In the genomic region with DNA sequence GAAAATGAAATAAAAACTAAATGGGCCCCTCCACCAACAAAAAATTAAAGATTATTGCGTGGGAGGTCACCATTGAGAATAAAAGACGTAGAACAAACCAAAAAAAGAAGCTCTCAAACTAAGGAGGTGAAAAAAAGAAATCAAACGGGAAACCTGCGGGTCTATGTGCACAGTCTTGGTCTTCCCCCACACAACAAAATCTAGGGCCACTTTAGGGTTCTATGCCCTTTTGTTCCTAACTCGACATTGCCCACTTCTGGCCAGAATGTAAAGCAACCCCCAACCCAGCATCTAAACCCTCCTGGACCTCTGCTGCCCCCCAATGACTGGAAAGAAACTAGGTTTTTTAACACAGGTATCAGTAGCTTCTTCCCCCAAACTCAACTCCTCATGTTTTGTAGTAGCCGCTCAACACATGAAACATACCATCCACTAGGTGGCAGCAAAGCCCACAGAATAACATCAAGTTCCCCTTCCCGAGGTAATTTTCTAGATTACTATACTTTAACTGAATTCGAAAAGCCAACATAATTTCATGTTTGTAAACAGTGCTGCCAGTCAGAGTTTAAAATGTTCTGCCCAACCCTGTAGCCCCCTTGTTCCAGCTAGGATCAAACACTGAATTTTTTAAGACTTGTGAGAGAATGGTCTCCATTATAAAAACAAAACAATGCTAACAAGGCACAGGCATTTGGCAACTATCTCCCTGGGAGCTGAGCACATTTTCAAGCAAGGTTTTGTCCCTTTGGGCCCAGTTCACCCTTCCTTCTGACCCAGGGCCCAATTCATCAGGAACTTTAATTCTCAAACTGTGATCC, we compare ENCODE assay signal across 8 cellular contexts. TPM values are rescaled to one million over a fixed set of nuclear protein-coding genes. Genes with fewer than 3 reads are reported as not detected.
A peak's percentile ranks its signal among the peaks of the same experiment; 100 is the strongest.
DNase-seq lines count a peak whose midpoint lies in the region; ATAC-seq, FAIRE-seq and TF ChIP-seq lines count a peak whose summit lies in the region.

No MANE protein-coding gene starts in this region.

- FAIRE-seq in bronchial epithelial cell (lab: Jason Lieb, UNC) (no peak), kidney (lab: Jason Lieb, UNC) (peak; percentile 95)

- H3K36me3 ChIP-seq in BLaER1 = peaks cover 49% of the 10 kb centered on the region
- H3K36me3 ChIP-seq in bronchial epithelial cell (ENCODE audit: control insufficient read depth, insufficient read depth, low read length) = peaks cover 10% of the 10 kb centered on the region
- H3K36me3 ChIP-seq in kidney (ENCODE audit: control insufficient read depth in 1 of 2, insufficient read depth in 2 of 2, low read length in 2 of 2) = peaks cover 9 to 22% of the 10 kb centered on the region in 2 donors

- H3K4me1 ChIP-seq in BLaER1 (peaks cover 56% of the 10 kb centered on the region), kidney (ENCODE audit: control insufficient read depth in 1 of 2, insufficient read depth in 1 of 2, low read depth in 1 of 2, low read length in 2 of 2) (peaks cover 9 to 12% of the 10 kb centered on the region in 2 donors)

- no peaks in the 10 kb centered on the region for H3K9me3 ChIP-seq in BLaER1
- no peaks in the 10 kb centered on the region for H3K9me3 ChIP-seq in kidney (ENCODE audit: control insufficient read depth in 1 of 2, low read length in 2 of 2)

- H3K9ac ChIP-seq in BLaER1 (peak overlapping the region; percentile 66), kidney (ENCODE audit: low read length in 2 of 2) (peak overlapping the region; percentile 2 to 39)

- peak; percentile 87 for DNase-seq in NCI-H2227 treated with DMSO at 0.1 percent for 48 hours (lab: John Stamatoyannopoulos, UW)
- DNase-seq in bronchial epithelial cell (ENCODE audit: low read depth) = peak; percentile 74
- no peak for DNase-seq in kidney
- DNase-seq in stimulated activated CD4-positive, alpha-beta T cell treated with anti-CD3 and anti-CD28 coated beads, Interleukin-2, amount 100 ng/mL, for 24 hours = peak; percentile 67 to 82

- peak overlapping the region; percentile 58 for H3K4me3 ChIP-seq in BLaER1
- H3K4me3 ChIP-seq in bronchial epithelial cell (ENCODE audit: low read depth, low read length) = no peak overlapping the region
- no peak overlapping the region for H3K4me3 ChIP-seq in kidney (ENCODE audit: low read length in 2 of 2)

- TF ChIP-seq CTCF in VCaP (conservative IDR thresholded peaks at IDR 0.05) (peak; percentile 78), bronchial epithelial cell (IDR thresholded peaks at IDR 0.05; ENCODE audit: insufficient read depth, low read length, severe bottlenecking) (peak; percentile 54), kidney (IDR thresholded peaks at IDR 0.05; ENCODE audit: borderline replicate concordance, extremely low read depth, insufficient read depth) (peak; percentile 87)

- H3K27me3 ChIP-seq in BLaER1 (no peaks in the 10 kb centered on the region), bronchial epithelial cell (ENCODE audit: control insufficient read depth, insufficient read depth, low read length) (no peaks in the 10 kb centered on the region)

- H3K4me2 ChIP-seq in BLaER1 = peak overlapping the region; percentile 90

- intact Hi-C loops in kidney (cut with DNase I) = loop anchor here (10.0 kb wide), 1 partner anchor 284 kb away; no protein-coding TSS in a partner anchor

- peak overlapping the region; percentile 100 for H3K27ac ChIP-seq in BLaER1
- H3K27ac ChIP-seq in VCaP = peak overlapping the region; percentile 32; the same call in 1 of the 2 replicates
- peak overlapping the region in 1 of 2 donors; percentile 18 for H3K27ac ChIP-seq in kidney (ENCODE audit: low read depth in 2 of 2, low read length in 2 of 2)

- peak; percentile 61 for ATAC-seq in GM19043 (IDR thresholded peaks at IDR 0.05; ENCODE audit: low read depth, unreplicated experiment)
- ATAC-seq in HG03342 (IDR thresholded peaks at IDR 0.05; ENCODE audit: unreplicated experiment) = peak; percentile 68

- no peaks in the 10 kb centered on the region for H4K20me1 ChIP-seq in BLaER1

RNA-seq across cellular contexts. Expression of gene DAD1, which starts 18.7 kb away (rescaled TPM):
- total RNA-seq in bronchial epithelial cell (193 and 236 TPM in 2 replicates), kidney (205 TPM)
- polyA plus RNA-seq in kidney (ENCODE audit: insufficient read depth, low read depth, low replicate concordance) = 523 TPM

RNA-seq across cellular contexts. Expression of gene ABHD4, which starts 27.8 kb away (rescaled TPM):
- total RNA-seq in bronchial epithelial cell (5.3 and 8.2 TPM in 2 replicates), kidney (34.1 TPM)
- polyA plus RNA-seq in kidney (ENCODE audit: insufficient read depth, low read depth, low replicate concordance) = 45.2 TPM
